25 cellular contexts compared by ENCODE assay signal in the genomic region with DNA sequence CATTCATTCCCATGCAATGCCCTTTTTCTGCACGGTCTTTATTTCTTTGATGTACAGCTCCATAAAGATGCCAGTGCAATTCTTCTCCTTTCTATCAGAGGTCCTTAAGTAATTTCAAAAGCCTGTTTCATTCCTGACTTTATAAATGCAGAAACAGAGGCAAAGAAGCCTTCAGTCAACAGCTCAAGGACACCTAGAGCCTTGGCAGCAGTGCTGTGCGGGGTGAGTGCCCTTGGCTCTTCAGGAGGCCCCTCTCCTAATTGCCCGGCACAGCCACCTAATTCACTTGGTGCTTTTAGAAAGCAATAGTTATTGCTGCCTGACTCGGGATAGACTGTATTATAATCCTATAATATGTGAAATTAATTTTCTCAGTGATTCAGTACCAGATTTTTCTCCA.
"Had no signal": no experiment of that assay in that cellular context is flagged by ENCODE, and none has a peak within 500 bp of the region (broad histone marks: within the 10 kb centered on the region; RNA-seq: fewer than 3 reads in every experiment).

No MANE protein-coding gene starts in this region.

- H3K4me3 ChIP-seq: adrenal gland, ascending aorta, esophagus squamous epithelium, gastrocnemius medialis, right lobe of liver, testis, vagina had no signal

- ATAC-seq: gastrocnemius medialis; natural killer cell; right lobe of liver; stimulated activated naive CD8-positive, alpha-beta T cell treated with anti-CD3 and anti-CD28 coated beads, Interleukin-15, Interleukin-2, amounts not matched to agents 100 U/mL and 50 U/mL, for 24 hours had no signal

- H3K4me3 Mint-ChIP-seq: activated naive CD4-positive, alpha-beta T cell treated with anti-CD3 and anti-CD28 coated beads for 36 hours; activated naive CD8-positive, alpha-beta T cell treated with anti-CD3 and anti-CD28 coated beads for 36 hours; dendritic cell treated with granulocyte-macrophage colony-stimulating factor and Interleukin-4, amounts not matched to agents 40 ng/mL and 50 ng/mL, for 4 days; natural killer cell; T-helper 1 cell treated with Interleukin-12 subunit alpha and Interleukin-12 subunit beta and Interleukin-4 antibody, amounts not matched to agents 30 μg/mL and 1 μg/mL, for 36 hours; type B pancreatic cell had no signal

- H3K9me3 ChIP-seq: adrenal gland, ascending aorta, esophagus squamous epithelium, gastrocnemius medialis, right lobe of liver, testis, vagina had no signal

- H3K36me3 ChIP-seq: adrenal gland, ascending aorta, brain microvascular endothelial cell, esophagus squamous epithelium, gastrocnemius medialis, right lobe of liver, vagina had no signal

- DNase-seq: activated CD4-positive, alpha-beta T cell treated with anti-CD3 and anti-CD28 coated beads for 4 hours; activated CD4-positive, alpha-beta T cell treated with anti-CD3 and anti-CD28 coated beads, Interleukin-2, amount 50 U/mL, for 4 hours; activated effector memory CD4-positive, alpha-beta T cell treated with anti-CD3 and anti-CD28 coated beads, Interleukin-2, amount 50 U/mL, for 16 hours; activated naive CD4-positive, alpha-beta T cell treated with anti-CD3 and anti-CD28 coated beads for 36 hours; activated naive CD8-positive, alpha-beta T cell treated with anti-CD3 and anti-CD28 coated beads for 36 hours; brain microvascular endothelial cell; caudate nucleus; effector CD4-positive, alpha-beta T cell; esophagus squamous epithelium; gastrocnemius medialis; glutamatergic neuron; midbrain; natural killer cell; posterior cingulate gyrus; right lobe of liver; stimulated activated CD4-positive, alpha-beta T cell treated with anti-CD3 and anti-CD28 coated beads, Interleukin-2, amount 100 ng/mL, for 48 hours; stimulated activated naive CD8-positive, alpha-beta T cell treated with anti-CD3 and anti-CD28 coated beads, Interleukin-15, Interleukin-2, amounts not matched to agents 100 U/mL and 50 U/mL, for 24 hours; T-helper 9 cell; testis had no signal

- H3K27ac ChIP-seq: adrenal gland, brain microvascular endothelial cell, esophagus squamous epithelium, gastrocnemius medialis, right lobe of liver, testis, vagina had no signal

- H3K27me3 ChIP-seq: adrenal gland, ascending aorta, brain microvascular endothelial cell, esophagus squamous epithelium, gastrocnemius medialis, right lobe of liver, testis, vagina had no signal

- H3K27me3 Mint-ChIP-seq: activated naive CD8-positive, alpha-beta T cell treated with anti-CD3 and anti-CD28 coated beads for 36 hours; type B pancreatic cell had no signal

- H3K27ac Mint-ChIP-seq: activated naive CD4-positive, alpha-beta T cell treated with anti-CD3 and anti-CD28 coated beads for 36 hours; activated naive CD8-positive, alpha-beta T cell treated with anti-CD3 and anti-CD28 coated beads for 36 hours; dendritic cell treated with granulocyte-macrophage colony-stimulating factor and Interleukin-4, amounts not matched to agents 40 ng/mL and 50 ng/mL, for 4 days; natural killer cell; T-helper 1 cell treated with Interleukin-12 subunit alpha and Interleukin-12 subunit beta and Interleukin-4 antibody, amounts not matched to agents 30 μg/mL and 1 μg/mL, for 36 hours; type B pancreatic cell had no signal

- H3K9me3 Mint-ChIP-seq: activated naive CD4-positive, alpha-beta T cell treated with anti-CD3 and anti-CD28 coated beads for 36 hours; activated naive CD8-positive, alpha-beta T cell treated with anti-CD3 and anti-CD28 coated beads for 36 hours; dendritic cell treated with granulocyte-macrophage colony-stimulating factor and Interleukin-4, amounts not matched to agents 40 ng/mL and 50 ng/mL, for 4 days; natural killer cell; T-helper 1 cell treated with Interleukin-12 subunit alpha and Interleukin-12 subunit beta and Interleukin-4 antibody, amounts not matched to agents 30 μg/mL and 1 μg/mL, for 36 hours; type B pancreatic cell had no signal

- H3K36me3 Mint-ChIP-seq: activated naive CD8-positive, alpha-beta T cell treated with anti-CD3 and anti-CD28 coated beads for 36 hours; natural killer cell; type B pancreatic cell had no signal

- H3K4me1 ChIP-seq: esophagus squamous epithelium, gastrocnemius medialis, right lobe of liver, vagina had no signal
